In the genomic region with DNA sequence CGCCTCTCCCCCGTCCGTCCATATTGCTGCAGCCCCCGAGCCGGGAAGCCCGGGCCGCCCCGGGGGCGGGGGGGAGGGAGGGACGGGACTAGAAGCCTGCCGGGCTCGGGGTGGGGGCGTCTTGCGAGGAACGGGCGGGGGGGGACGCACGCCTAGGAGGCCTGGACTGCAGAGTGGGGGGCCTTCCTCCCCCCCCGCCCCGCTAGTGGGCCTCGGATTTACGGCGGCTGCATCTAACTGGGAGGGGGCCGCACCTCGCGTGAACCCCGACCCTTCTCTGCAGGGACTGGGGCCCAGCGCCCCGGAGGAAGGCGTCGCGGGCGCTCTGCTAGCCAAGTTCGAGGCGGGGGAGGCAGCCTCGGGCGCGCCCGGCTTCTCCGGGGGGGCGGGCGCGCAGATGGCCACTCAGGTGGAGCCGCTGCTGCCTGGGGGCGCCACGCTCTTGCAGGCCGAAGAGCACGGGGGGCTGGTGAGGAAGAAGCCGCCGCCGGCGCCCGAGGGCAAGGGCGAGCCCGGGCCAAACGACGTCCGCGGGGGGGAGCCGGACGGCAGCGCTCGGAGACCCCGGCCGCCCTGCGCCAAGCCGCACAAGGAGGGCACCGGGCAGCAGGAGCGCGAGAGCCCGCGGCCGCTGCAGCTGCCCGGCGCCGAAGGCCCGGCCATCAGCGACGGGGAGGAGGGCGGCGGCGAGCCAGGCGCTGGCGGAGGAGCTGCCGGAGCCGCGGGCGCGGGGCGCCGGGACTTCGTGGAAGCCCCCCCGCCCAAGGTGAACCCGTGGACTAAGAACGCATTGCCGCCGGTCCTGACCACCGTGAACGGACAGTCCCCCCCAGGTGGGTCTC, we compare ENCODE assay signal across 8 cellular contexts. TPM values are rescaled to one million over a fixed set of nuclear protein-coding genes. Genes with fewer than 3 reads are reported as not detected.
DNase-seq lines count a peak whose midpoint lies in the region; ATAC-seq and TF ChIP-seq lines count a peak whose summit lies in the region.

A gene (plus strand): TSS at position 17 of the 842 bp plus-strand sequence. CDS start 381 bp downstream, at position 398.

- CTCF ChIA-PET in SK-N-SH (lab: Yijun Ruan, JAX), result interaction anchor here (1.0 kb wide), 1 partner anchor 234 kb away, joined by 3 read pairs; no protein-coding TSS in a partner anchor

- no peaks in the 10 kb centered on the region for H3K36me3 ChIP-seq in SK-N-SH (replicated peaks in 1 of 2; ENCODE audit: control insufficient read depth in 1 of 2, insufficient read depth in 2 of 2, low read length in 1 of 2)
- H3K36me3 ChIP-seq in suprapubic skin, result no peaks in the 10 kb centered on the region

- H3K27ac ChIP-seq in SK-N-SH (ENCODE audit: low read depth in 2 of 2, low read length in 1 of 2), result peak within 1 kb of the TSS; percentile 67 to 92
- H3K27ac ChIP-seq in suprapubic skin, result peak within 1 kb of the TSS; percentile 99

- TF ChIP-seq POLR2A in lower leg skin (IDR thresholded peaks at IDR 0.05), result no peak
- no peak for TF ChIP-seq POLR2A in suprapubic skin (IDR thresholded peaks at IDR 0.05)

- H4K20me1 ChIP-seq in SK-N-SH (ENCODE audit: insufficient read depth), result peaks cover 40% of the 10 kb centered on the region

- H3K27me3 Mint-ChIP-seq in dendritic cell treated with granulocyte-macrophage colony-stimulating factor and Interleukin-4, amounts not matched to agents 40 ng/mL and 50 ng/mL, for 4 days, result no peaks in the 10 kb centered on the region

- peak within 1 kb of the TSS; percentile 95 for H3K4me3 Mint-ChIP-seq in dendritic cell treated with granulocyte-macrophage colony-stimulating factor and Interleukin-4, amounts not matched to agents 40 ng/mL and 50 ng/mL, for 4 days

- H3F3A ChIP-seq in SK-N-SH (replicated peaks; ENCODE audit: insufficient read depth), result no peaks in the 10 kb centered on the region

- H3K27me3 ChIP-seq in SK-N-SH (ENCODE audit: insufficient read depth) (no peaks in the 10 kb centered on the region), suprapubic skin (no peaks in the 10 kb centered on the region)

- no peaks in the 10 kb centered on the region for H3K9me2 ChIP-seq in SK-N-SH

- H3K4me1 ChIP-seq in SK-N-SH (ENCODE audit: control insufficient read depth in 1 of 2, insufficient read depth in 2 of 2, low read depth in 1 of 2, low read length in 1 of 2) (peaks cover 21 to 24% of the 10 kb centered on the region in 2 experiments), suprapubic skin (peaks cover 52% of the 10 kb centered on the region)

- peak within 1 kb of the TSS; percentile 96 for H3K4me2 ChIP-seq in SK-N-SH

- 0% methylated on average over 17 of the region's 99 CpGs for WGBS in SK-N-SH (ENCODE audit: low lambda C conversion rate)
- 0 to 1% methylated on average over 1 to 24 of the region's 99 CpGs for WGBS in lower leg skin, 2 donors
- WGBS in suprapubic skin, result 1% methylated on average over 41 of the region's 99 CpGs

- TF ChIP-seq EP300 in SK-N-SH (IDR thresholded peaks at IDR 0.05; ENCODE audit: borderline replicate concordance in 1 of 2, low read depth in 1 of 2, low read length in 1 of 2) (no peak), suprapubic skin (IDR thresholded peaks at IDR 0.05) (no peak)

- peaks cover 51% of the 10 kb centered on the region for H3K79me2 ChIP-seq in SK-N-SH (ENCODE audit: insufficient read depth)

- intact Hi-C loops in dendritic cell treated with granulocyte-macrophage colony-stimulating factor and Interleukin-4, amounts not matched to agents 40 ng/mL and 50 ng/mL, for 4 days (cut with micrococcal nuclease), result loop anchor here (1.0 to 10.0 kb wide), 4 partner anchors 73 to 311 kb away; a partner anchor contains a TSS
- intact Hi-C loops in lower leg skin (cut with DNase I; ENCODE audit: low total_unique reads), result no loop called here

- peak within 1 kb of the TSS; percentile 96 for H3K27ac Mint-ChIP-seq in dendritic cell treated with granulocyte-macrophage colony-stimulating factor and Interleukin-4, amounts not matched to agents 40 ng/mL and 50 ng/mL, for 4 days

- H3K4me3 ChIP-seq in SK-N-SH (ENCODE audit: low read depth in 2 of 2, low read length in 1 of 2) (peak within 1 kb of the TSS; percentile 94 to 95), lower leg skin (ENCODE audit: low read depth, poor library complexity, severe bottlenecking) (peak within 1 kb of the TSS; percentile 90), suprapubic skin (peak within 1 kb of the TSS; percentile 100)

- H3K36me3 Mint-ChIP-seq in dendritic cell treated with granulocyte-macrophage colony-stimulating factor and Interleukin-4, amounts not matched to agents 40 ng/mL and 50 ng/mL, for 4 days (ENCODE audit: low read depth), result peaks cover 17% of the 10 kb centered on the region

- H3K9me3 ChIP-seq in SK-N-SH (no peaks in the 10 kb centered on the region), suprapubic skin (no peaks in the 10 kb centered on the region)

- peaks cover 52% of the 10 kb centered on the region for H3K4me1 Mint-ChIP-seq in dendritic cell treated with granulocyte-macrophage colony-stimulating factor and Interleukin-4, amounts not matched to agents 40 ng/mL and 50 ng/mL, for 4 days (ENCODE audit: low read depth)

- H3K9ac ChIP-seq in SK-N-SH, result peak within 1 kb of the TSS; percentile 93

- H3K9me3 Mint-ChIP-seq in dendritic cell treated with granulocyte-macrophage colony-stimulating factor and Interleukin-4, amounts not matched to agents 40 ng/mL and 50 ng/mL, for 4 days, result no peaks in the 10 kb centered on the region

- TF ChIP-seq RAD21 in SK-N-SH (IDR thresholded peaks at IDR 0.05; ENCODE audit: low read length), result no peak

- TF ChIP-seq CTCF in SK-N-SH (IDR thresholded peaks at IDR 0.05) (no peak), lower leg skin (IDR thresholded peaks at IDR 0.05) (no peak), suprapubic skin (IDR thresholded peaks at IDR 0.05) (no peak)

- ATAC-seq in HG03025 (IDR thresholded peaks at IDR 0.05; ENCODE audit: low FRiP score, unreplicated experiment), result peak; percentile 4

- peak within 1 kb of the TSS; percentile 97 for H2AFZ ChIP-seq in SK-N-SH (ENCODE audit: low read depth)

- DNase-seq in activated T-cell treated with anti-CD3 and anti-CD28 coated beads for 1 hour (ENCODE audit: low read depth) (peak; percentile 19), SK-N-SH (peak; percentile 74), lower leg skin (ENCODE audit: low spot score in 2 of 2) (peak in 1 of 2 donors; percentile 32), suprapubic skin (ENCODE audit: low spot score in 2 of 2) (peak in 1 of 2 donors; percentile 72), SW 1271 (lab: John Stamatoyannopoulos, UW) (no peak)
- DNase-seq in activated T-cell treated with anti-CD3 and anti-CD28 coated beads, Interleukin-2, amount 50 U/mL, for 1 hour, result no peak

- POLR2A ChIA-PET in SK-N-SH (lab: Yijun Ruan, JAX), result interaction anchor here (0.6 kb wide), 1 partner anchor 86 kb away, joined by 3 read pairs; no protein-coding TSS in a partner anchor

TF ChIP-seq in SK-N-SH, 30 proteins besides CTCF, POLR2A, EP300 and RAD21:
- TF ChIP-seq SIN3A (IDR thresholded peaks at IDR 0.05; ENCODE audit: borderline replicate concordance, low read depth, low read length) (peak; percentile 14; the same call in 1 of the 2 replicates), TAF1 (IDR thresholded peaks at IDR 0.05; ENCODE audit: borderline replicate concordance, low read depth, low read length) (0 out of 2 replicates have a peak, but pooled peaks have one; percentile 15), YY1 (IDR thresholded peaks at IDR 0.05; ENCODE audit: low read depth) (no peak)
- TF ChIP-seq, protein P1, sequence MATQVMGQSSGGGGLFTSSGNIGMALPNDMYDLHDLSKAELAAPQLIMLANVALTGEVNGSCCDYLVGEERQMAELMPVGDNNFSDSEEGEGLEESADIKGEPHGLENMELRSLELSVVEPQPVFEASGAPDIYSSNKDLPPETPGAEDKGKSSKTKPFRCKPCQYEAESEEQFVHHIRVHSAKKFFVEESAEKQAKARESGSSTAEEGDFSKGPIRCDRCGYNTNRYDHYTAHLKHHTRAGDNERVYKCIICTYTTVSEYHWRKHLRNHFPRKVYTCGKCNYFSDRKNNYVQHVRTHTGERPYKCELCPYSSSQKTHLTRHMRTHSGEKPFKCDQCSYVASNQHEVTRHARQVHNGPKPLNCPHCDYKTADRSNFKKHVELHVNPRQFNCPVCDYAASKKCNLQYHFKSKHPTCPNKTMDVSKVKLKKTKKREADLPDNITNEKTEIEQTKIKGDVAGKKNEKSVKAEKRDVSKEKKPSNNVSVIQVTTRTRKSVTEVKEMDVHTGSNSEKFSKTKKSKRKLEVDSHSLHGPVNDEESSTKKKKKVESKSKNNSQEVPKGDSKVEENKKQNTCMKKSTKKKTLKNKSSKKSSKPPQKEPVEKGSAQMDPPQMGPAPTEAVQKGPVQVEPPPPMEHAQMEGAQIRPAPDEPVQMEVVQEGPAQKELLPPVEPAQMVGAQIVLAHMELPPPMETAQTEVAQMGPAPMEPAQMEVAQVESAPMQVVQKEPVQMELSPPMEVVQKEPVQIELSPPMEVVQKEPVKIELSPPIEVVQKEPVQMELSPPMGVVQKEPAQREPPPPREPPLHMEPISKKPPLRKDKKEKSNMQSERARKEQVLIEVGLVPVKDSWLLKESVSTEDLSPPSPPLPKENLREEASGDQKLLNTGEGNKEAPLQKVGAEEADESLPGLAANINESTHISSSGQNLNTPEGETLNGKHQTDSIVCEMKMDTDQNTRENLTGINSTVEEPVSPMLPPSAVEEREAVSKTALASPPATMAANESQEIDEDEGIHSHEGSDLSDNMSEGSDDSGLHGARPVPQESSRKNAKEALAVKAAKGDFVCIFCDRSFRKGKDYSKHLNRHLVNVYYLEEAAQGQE (IDR thresholded peaks at IDR 0.05; ENCODE audit: low read depth, low read length), result no peak

RNA-seq across cellular contexts. Expression of the gene that starts here (rescaled TPM):
- 38.5 and 57.4 TPM in 2 replicates for polyA plus RNA-seq in SK-N-SH (2012; rRNA removed)
- 46.5 and 58.5 TPM in 2 replicates for polyA plus RNA-seq in SK-N-SH (2012; cell fraction: cytosol; rRNA removed)
- polyA plus RNA-seq in SK-N-SH (2012; cell fraction: nucleus; rRNA removed), result 85.9 and 98.2 TPM in 2 replicates
- total RNA-seq in lower leg skin, result 100 to 1,000 TPM in 3 of 4 donors, 10 to 100 TPM in 1; 96.0 to 115 (median 104) TPM
- 100 to 1,000 TPM in 3 of 4 donors, 10 to 100 TPM in 1; 98.5 to 127 (median 110) TPM for total RNA-seq in suprapubic skin

Comparison
In these comparisons a context has a peak if more than half of its experiments do, and no peak if none do; other contexts are left out.
1. DNase-seq: peak in activated T-cell treated with anti-CD3 and anti-CD28 coated beads for 1 hour (single experiment) and SK-N-SH (single experiment); none in activated T-cell treated with anti-CD3 and anti-CD28 coated beads, Interleukin-2, amount 50 U/mL, for 1 hour (single experiment) and SW 1271 (0 of 2).
2. Peak in every context shown above with its lines, with median percentiles within 50 percentile points of each other: H3K4me3 ChIP-seq.